8 cellular contexts compared by ENCODE assay signal in genomic region chr17:39402279-39402889, GRCh38. TPM values are rescaled to one million over a fixed set of nuclear protein-coding genes. Genes with fewer than 3 reads are reported as not detected.
DNase-seq lines count a peak whose midpoint lies in the region; ATAC-seq lines count a peak whose summit lies in the region.

No MANE protein-coding gene starts in this region.

- peak overlapping the region; percentile 93 for H3K9ac ChIP-seq in GM23248

- H3K27ac Mint-ChIP-seq in activated T-helper 17 cell treated with anti-CD3 and anti-CD28 coated beads, Interleukin-2, amount 50 U/mL, for 72 hours: peak overlapping the region; percentile 96
- H3K27ac Mint-ChIP-seq in naive B cell: peak overlapping the region in 5 of 6 donors; percentile 54 to 96 (median 91)

- DNase-seq in DMS114 treated with DMSO at 0.1 percent for 48 hours (lab: John Stamatoyannopoulos, UW; ENCODE audit: unreplicated experiment) (peak; percentile 90), GM23248 (peak; percentile 99), LHCN-M2 (ENCODE audit: low read depth) (peak; percentile 92), RPMI8226 (peak; percentile 94), fibroblast of peridontal ligament (ENCODE audit: extremely low read depth) (peak; percentile 88), naive B cell (peak; percentile 80)
- DNase-seq in stimulated activated CD8-positive, alpha-beta memory T cell treated with anti-CD3 and anti-CD28 coated beads, Interleukin-7, amount 100 ng/mL, for 4 hours (ENCODE audit: low read depth in 2 of 2): peak; percentile 75 to 78

- no peaks in the 10 kb centered on the region for H3K9me3 Mint-ChIP-seq in activated T-helper 17 cell treated with anti-CD3 and anti-CD28 coated beads, Interleukin-2, amount 50 U/mL, for 72 hours
- H3K9me3 Mint-ChIP-seq in naive B cell: no peaks in the 10 kb centered on the region

- H3K4me1 Mint-ChIP-seq in activated T-helper 17 cell treated with anti-CD3 and anti-CD28 coated beads, Interleukin-2, amount 50 U/mL, for 72 hours: peaks cover 28% of the 10 kb centered on the region
- peaks cover 12 to 17% (median 13%) of the 10 kb centered on the region in 3 donors for H3K4me1 Mint-ChIP-seq in naive B cell

- H3K79me2 ChIP-seq in GM23248 (ENCODE audit: insufficient read depth): peaks cover 37% of the 10 kb centered on the region

- H3K36me3 Mint-ChIP-seq in activated T-helper 17 cell treated with anti-CD3 and anti-CD28 coated beads, Interleukin-2, amount 50 U/mL, for 72 hours (ENCODE audit: low read depth): peaks cover 23% of the 10 kb centered on the region
- H3K36me3 Mint-ChIP-seq in naive B cell: no peaks in the 10 kb centered on the region

- peak; percentile 63 for ATAC-seq in activated T-helper 17 cell treated with anti-CD3 and anti-CD28 coated beads, Interleukin-2, amount 50 U/mL, for 72 hours (replicated peaks)
- peak; percentile 62 to 67 for ATAC-seq in naive B cell (ENCODE audit: low read depth in 2 of 2)

- no peaks in the 10 kb centered on the region for H4K20me1 ChIP-seq in GM23248 (ENCODE audit: insufficient read depth)

- peaks cover 44% of the 10 kb centered on the region for H3F3A ChIP-seq in GM23248 (ENCODE audit: insufficient read depth)

- H3K36me3 ChIP-seq in GM23248 (ENCODE audit: low read depth): peaks cover 3% of the 10 kb centered on the region; the same call in 1 of the 2 replicates

- no peaks in the 10 kb centered on the region for H3K9me3 ChIP-seq in GM23248 (ENCODE audit: low read depth)

- no peaks in the 10 kb centered on the region for H3K9me2 ChIP-seq in GM23248 (ENCODE audit: insufficient read depth)

- H3K4me1 ChIP-seq in GM23248 (ENCODE audit: insufficient read depth): peaks cover 53% of the 10 kb centered on the region

- H3K27me3 Mint-ChIP-seq in activated T-helper 17 cell treated with anti-CD3 and anti-CD28 coated beads, Interleukin-2, amount 50 U/mL, for 72 hours: no peaks in the 10 kb centered on the region
- H3K27me3 Mint-ChIP-seq in naive B cell: no peaks in the 10 kb centered on the region

- peak overlapping the region; percentile 84 for H3K27ac ChIP-seq in GM23248

- peak overlapping the region; percentile 86 for H2AFZ ChIP-seq in GM23248

- H3K27me3 ChIP-seq in GM23248 (replicated peaks; ENCODE audit: insufficient read depth): no peaks in the 10 kb centered on the region

- peak overlapping the region; percentile 94 for H3K4me2 ChIP-seq in GM23248 (ENCODE audit: unreplicated experiment)

- H3K4me3 Mint-ChIP-seq in activated T-helper 17 cell treated with anti-CD3 and anti-CD28 coated beads, Interleukin-2, amount 50 U/mL, for 72 hours: peak overlapping the region; percentile 98
- peak overlapping the region; percentile 92 to 99 (median 97) for H3K4me3 Mint-ChIP-seq in naive B cell

- 1 to 2% methylated on average over 24 to 36 of the region's 48 CpGs for WGBS in GM23248 (ENCODE audit: low coverage in 1 of 2, low lambda C conversion rate in 2 of 2, missing lambda C conversion rate in 2 of 2), 2 experiments

- H3K4me3 ChIP-seq in GM23248: peak overlapping the region; percentile 88

- in situ Hi-C loops in GM23248 (cut with MboI): no loop called here

RNA-seq across cellular contexts. Expression of gene FBXL20, which starts 1.0 kb away (rescaled TPM):
- 9.7 and 17.3 TPM in 2 replicates for total RNA-seq in GM23248 (2014; rRNA removed; shearing (Covaris generic))
- 10.7 and 11.3 TPM in 2 replicates for polyA plus RNA-seq in GM23248 (2016; fragmentation: Nextera tagmentation; extraction: Ambion mirVana)
- total RNA-seq in LHCN-M2 (2014; rRNA removed): 4.6 and 7.0 TPM in 2 replicates
- 3.2 TPM for polyA plus RNA-seq in LHCN-M2 (2012)
- total RNA-seq in activated T-helper 17 cell treated with anti-CD3 and anti-CD28 coated beads, Interleukin-2, amount 50 U/mL, for 72 hours: 10 to 100 TPM; 20.2 to 20.7 TPM
- 1 to 10 TPM in 5 of 6 donors, under 1 TPM in 1; 0.74 to 7.2 (median 4.0) TPM for polyA plus RNA-seq in naive B cell (ENCODE audit: low read depth in 6 of 6)

RNA-seq across cellular contexts. Expression of gene MED1, which starts 48.7 kb away (rescaled TPM):
- 14.9 and 17.6 TPM in 2 replicates for total RNA-seq in GM23248 (2014; rRNA removed; shearing (Covaris generic))
- polyA plus RNA-seq in GM23248 (2016; fragmentation: Nextera tagmentation; extraction: Ambion mirVana): 15.4 and 17.2 TPM in 2 replicates
- total RNA-seq in LHCN-M2 (2014; rRNA removed): 17.2 and 21.3 TPM in 2 replicates
- 11.8 TPM for polyA plus RNA-seq in LHCN-M2 (2012)
- total RNA-seq in activated T-helper 17 cell treated with anti-CD3 and anti-CD28 coated beads, Interleukin-2, amount 50 U/mL, for 72 hours: 10 to 100 TPM; 50.4 to 69.0 TPM
- 10 to 100 TPM in 5 of 6 donors, 1 to 10 TPM in 1; 6.9 to 24.4 (median 20.2) TPM for polyA plus RNA-seq in naive B cell (ENCODE audit: low read depth in 6 of 6)

RNA-seq across cellular contexts. Expression of gene CDK12, which starts 58.9 kb away (rescaled TPM):
- total RNA-seq in GM23248 (2014; rRNA removed; shearing (Covaris generic)): 21.0 and 21.1 TPM in 2 replicates
- polyA plus RNA-seq in GM23248 (2016; fragmentation: Nextera tagmentation; extraction: Ambion mirVana) (8.2 and 8.9 TPM in 2 replicates), naive B cell (ENCODE audit: low read depth in 6 of 6) (1 to 10 TPM in 5 of 6 donors, under 1 TPM in 1; 0.32 to 8.1 (median 4.3) TPM)
- total RNA-seq in LHCN-M2 (2014; rRNA removed): 26.0 and 27.7 TPM in 2 replicates
- polyA plus RNA-seq in LHCN-M2 (2012): 10.1 TPM
- total RNA-seq in activated T-helper 17 cell treated with anti-CD3 and anti-CD28 coated beads, Interleukin-2, amount 50 U/mL, for 72 hours: 10 to 100 TPM; 63.7 to 81.9 TPM

Comparison
In these comparisons a context has a peak if more than half of its experiments do, and no peak if none do; other contexts are left out.
1. Peak in every context shown above with its lines: DNase-seq, ATAC-seq, H3K4me3 ChIP-seq and H3K27ac ChIP-seq.